ENCODE assay signal across 25 cellular contexts in the genomic region with DNA sequence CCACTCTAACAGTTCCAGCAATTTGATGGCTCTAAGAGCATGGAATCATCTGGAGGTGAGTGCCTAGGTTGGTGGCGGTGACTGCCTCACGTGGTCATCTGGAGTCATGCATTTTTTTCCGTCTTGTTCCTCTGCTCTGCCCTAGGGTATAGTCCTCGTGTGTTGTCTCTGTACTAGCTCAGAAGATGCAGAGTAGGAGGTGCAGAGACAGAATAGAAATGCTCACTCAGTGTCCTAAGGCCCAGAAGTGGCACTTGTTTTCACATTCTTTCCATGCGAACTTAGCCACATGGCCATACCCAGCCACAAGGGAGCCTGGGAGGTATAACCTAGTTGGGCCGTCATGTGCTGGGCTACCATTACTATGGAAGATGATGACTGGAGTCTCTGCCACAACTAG. TPM values are rescaled to one million over a fixed set of nuclear protein-coding genes. Genes with fewer than 3 reads are reported as not detected.
A peak's percentile ranks its signal among the peaks of the same experiment; 100 is the strongest.
DNase-seq lines count a peak whose midpoint lies in the region; ATAC-seq and TF ChIP-seq lines count a peak whose summit lies in the region.
"Had no signal": no experiment of that assay in that cellular context is flagged by ENCODE, and none has a peak within 500 bp of the region (broad histone marks: within the 10 kb centered on the region; RNA-seq: fewer than 3 reads in every experiment).

No MANE protein-coding gene starts in this region.

- peak overlapping the region in 4 of 5 donors; percentile 3 to 44 (median 16) for H3K4me3 Mint-ChIP-seq in immature natural killer cell
- no peak overlapping the region for H3K4me3 Mint-ChIP-seq in stimulated activated naive CD8-positive, alpha-beta T cell treated with anti-CD3 and anti-CD28 coated beads, Interleukin-15, amount 100 ng/mL, for 72 hours
- H3K4me3 Mint-ChIP-seq: activated T-cell treated with anti-CD3 and anti-CD28 coated beads, Interleukin-2, amount 50 U/mL, for 4 hours had no signal

- H3K9me3 ChIP-seq in KOPT-K1 (ENCODE audit: insufficient read depth, low read length, poor library complexity, severe bottlenecking) (peaks cover 5% of the 10 kb centered on the region), ascending aorta (peaks cover 0 to 4% of the 10 kb centered on the region in 2 donors)
- H3K9me3 ChIP-seq: BE2C had no signal

- peak overlapping the region; percentile 8 for H3K27ac ChIP-seq in KOPT-K1 (ENCODE audit: low read depth, low read length, poor library complexity, severe bottlenecking)
- H3K27ac ChIP-seq in ascending aorta, result no peak overlapping the region
- H3K27ac ChIP-seq: gastroesophageal sphincter, skin epidermis, tibial nerve had no signal

- no peaks in the 10 kb centered on the region for H3K9me3 Mint-ChIP-seq in immature natural killer cell
- H3K9me3 Mint-ChIP-seq in stimulated activated naive CD8-positive, alpha-beta T cell treated with anti-CD3 and anti-CD28 coated beads, Interleukin-15, amount 100 ng/mL, for 72 hours, result peaks cover 0 to under 1% of the 10 kb centered on the region in 2 donors

- H3K4me1 ChIP-seq in ascending aorta, result peaks cover 0 to 22% of the 10 kb centered on the region in 2 donors
- H3K4me1 ChIP-seq: BE2C had no signal

- intact Hi-C loops in Right ventricle myocardium superior (cut with DNase I), result no loop called here
- intact Hi-C loops in cardiac septum (cut with DNase I), result no loop called here
- intact Hi-C loops in ascending aorta (cut with DNase I), result no loop called here

- DNase-seq in Right ventricle myocardium superior, result no peak
- DNase-seq in cardiac septum (ENCODE audit: low spot score), result no peak
- DNase-seq in immature natural killer cell, result no peak
- DNase-seq in stimulated activated naive CD8-positive, alpha-beta T cell treated with anti-CD3 and anti-CD28 coated beads, Interleukin-15, amount 100 ng/mL, for 72 hours, result no peak
- no peak for DNase-seq in ascending aorta (ENCODE audit: low spot score in 2 of 2)
- DNase-seq in NCI-H2081 treated with DMSO at 0.1 percent for 48 hours (lab: John Stamatoyannopoulos, UW), result no peak
- DNase-seq: ACHN; activated T-cell treated with anti-CD3 and anti-CD28 coated beads, Interleukin-2, amount 50 U/mL, for 4 hours; amniotic stem cell; BE2C; cortex of kidney; DMS79 treated with DMSO at 0.1 percent for 48 hours; GF-D8; hippocampal formation; Karpas-422; mesendoderm; NCI-H1436 treated with DMSO at 0.1 percent for 48 hours; RPMI8226; T-helper 1 cell had no signal

- H3K36me3 ChIP-seq in KOPT-K1 (ENCODE audit: insufficient read depth, low read length) (no peaks in the 10 kb centered on the region), ascending aorta (no peaks in the 10 kb centered on the region)
- H3K36me3 ChIP-seq: BE2C, gastroesophageal sphincter, tibial nerve had no signal

- H3K27me3 ChIP-seq in ascending aorta, result no peaks in the 10 kb centered on the region
- H3K27me3 ChIP-seq: BE2C, gastroesophageal sphincter, tibial nerve had no signal

- ATAC-seq in Right ventricle myocardium superior (ENCODE audit: poor library complexity), result peak; percentile 4
- peak; percentile 48 for ATAC-seq in stimulated activated naive CD8-positive, alpha-beta T cell treated with anti-CD3 and anti-CD28 coated beads, Interleukin-15, amount 100 ng/mL, for 72 hours
- ATAC-seq: activated CD4-positive, CD25-positive, alpha-beta regulatory T cell treated with anti-CD3 and anti-CD28 coated beads, Interleukin-2, amount 50 U/mL, for 24 hours; activated T-cell treated with anti-CD3 and anti-CD28 coated beads, Interleukin-2, amount 50 U/mL, for 4 hours; gastroesophageal sphincter; HCT116 had no signal

- H3K36me3 Mint-ChIP-seq in immature natural killer cell, result peaks cover 0 to 2% (median 0%) of the 10 kb centered on the region in 3 donors

- peak overlapping the region in 2 of 6 donors; percentile 12 to 24 for H3K27ac Mint-ChIP-seq in immature natural killer cell
- no peak overlapping the region for H3K27ac Mint-ChIP-seq in stimulated activated naive CD8-positive, alpha-beta T cell treated with anti-CD3 and anti-CD28 coated beads, Interleukin-15, amount 100 ng/mL, for 72 hours

- H3K4me1 Mint-ChIP-seq in immature natural killer cell, result peaks cover 90 to 100% of the 10 kb centered on the region in 2 donors
- peaks cover 77% of the 10 kb centered on the region for H3K4me1 Mint-ChIP-seq in stimulated activated naive CD8-positive, alpha-beta T cell treated with anti-CD3 and anti-CD28 coated beads, Interleukin-15, amount 100 ng/mL, for 72 hours

- H3K27me3 Mint-ChIP-seq in immature natural killer cell (ENCODE audit: low read depth in 3 of 3), result no peaks in the 10 kb centered on the region
- H3K27me3 Mint-ChIP-seq in stimulated activated naive CD8-positive, alpha-beta T cell treated with anti-CD3 and anti-CD28 coated beads, Interleukin-15, amount 100 ng/mL, for 72 hours, result no peaks in the 10 kb centered on the region

- TF ChIP-seq CTCF in ascending aorta (IDR thresholded peaks at IDR 0.05), result no peak

- no peak overlapping the region for H3K4me3 ChIP-seq in ascending aorta
- H3K4me3 ChIP-seq: gastroesophageal sphincter, skin epidermis, tibial nerve had no signal

RNA-seq across cellular contexts. Expression of a gene that starts 30.3 kb away (rescaled TPM):
- total RNA-seq in Right ventricle myocardium superior, result 62.7 TPM
- total RNA-seq in cardiac septum, result 72.9 TPM
- polyA plus RNA-seq in immature natural killer cell, result 1 to 10 TPM; 1.8 to 4.8 (median 4.0) TPM
- 34.4 TPM for total RNA-seq in ascending aorta

Comparison
In these comparisons a context has a peak if more than half of its experiments do, and no peak if none do; other contexts are left out.
1. H3K4me3 Mint-ChIP-seq: peak in immature natural killer cell (4 of 5); none in stimulated activated naive CD8-positive, alpha-beta T cell treated with anti-CD3 and anti-CD28 coated beads, Interleukin-15, amount 100 ng/mL, for 72 hours (0 of 2).